Comparison of ENCODE assay signal across 29 cellular contexts in the genomic region with DNA sequence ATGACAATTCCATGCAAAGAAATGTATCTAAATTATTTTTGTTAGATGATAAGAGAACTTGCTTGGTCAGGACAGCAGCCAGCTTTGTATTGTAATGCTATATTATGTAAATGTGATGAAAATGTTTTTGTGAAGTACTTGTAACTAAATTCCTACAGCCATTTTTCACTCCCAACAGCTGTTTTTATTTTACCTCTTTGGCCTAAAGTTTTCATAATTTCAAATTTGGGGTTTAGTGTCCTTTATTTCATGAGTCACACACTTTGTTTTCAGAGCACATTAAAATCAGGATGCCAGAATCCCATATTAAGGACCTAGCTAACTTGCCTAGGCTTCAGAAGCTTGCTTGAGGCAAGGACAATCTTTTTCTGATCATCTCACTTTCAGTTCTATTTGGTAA.
DNase-seq lines count a peak whose midpoint lies in the region; ATAC-seq and TF ChIP-seq lines count a peak whose summit lies in the region.
"Had no signal": no experiment of that assay in that cellular context is flagged by ENCODE, and none has a peak within 500 bp of the region (broad histone marks: within the 10 kb centered on the region; RNA-seq: fewer than 3 reads in every experiment).

No MANE protein-coding gene starts in this region.

- H3K9ac ChIP-seq in mesenchymal stem cell (ENCODE audit: low read length) (peak overlapping the region; percentile 66), mammary epithelial cell (ENCODE audit: insufficient read depth, low read length) (no peak overlapping the region), Karpas-422 (ENCODE audit: low read length) (no peak overlapping the region)

- in situ Hi-C loops in mammary epithelial cell (cut with MboI; ENCODE audit: low sequenced_read_pairs in 2 of 2): no loop called here

- TF ChIP-seq CTCF in AG09319 (IDR thresholded peaks at IDR 0.05; ENCODE audit: low read depth, low read length) (no peak), thoracic aorta (IDR thresholded peaks at IDR 0.05) (no peak), mammary epithelial cell (conservative IDR thresholded peaks at IDR 0.05 in 1 of 2, IDR thresholded peaks at IDR 0.05 in 1 of 2; ENCODE audit: extremely low read depth in 1 of 2, insufficient read depth in 1 of 2, low read depth in 1 of 2, low read length in 2 of 2) (no peak)

- H2AK5ac ChIP-seq in mesenchymal stem cell (ENCODE audit: low read length, severe bottlenecking): no peak overlapping the region

- no peaks in the 10 kb centered on the region for H3K79me2 ChIP-seq in mammary epithelial cell (ENCODE audit: insufficient read depth, low read length)
- no peaks in the 10 kb centered on the region for H3K79me2 ChIP-seq in Karpas-422 (ENCODE audit: low read length)

- no peak overlapping the region for H2BK120ac ChIP-seq in mesenchymal stem cell (ENCODE audit: low read depth, low read length)

- no TSS peak for BruUV-seq in mammary epithelial cell (replicated peaks; lab: Mats Ljungman, UMichigan)

- peaks cover 0 to 6% of the 10 kb centered on the region in 2 donors for H3K4me1 Mint-ChIP-seq in stimulated activated naive B cell treated with anti-CD40 and anti-IgM and Interleukin-4, amounts not matched to agents 10 μg/mL and 1 μg/mL and 100 μg/mL, for 72 hours
- H3K4me1 Mint-ChIP-seq: CD14-positive monocyte; nephron progenitor cell; stimulated activated effector memory CD8-positive, alpha-beta T cell treated with anti-CD3 and anti-CD28 coated beads, Interleukin-12 subunit alpha, Interleukin-12 subunit beta, amount 100 ng/mL, for 72 hours had no signal

- H3K9me3 Mint-ChIP-seq in stimulated activated naive B cell treated with anti-CD40 and anti-IgM and Interleukin-4, amounts not matched to agents 10 μg/mL and 1 μg/mL and 100 μg/mL, for 72 hours: no peaks in the 10 kb centered on the region
- H3K9me3 Mint-ChIP-seq: activated naive CD8-positive, alpha-beta T cell treated with anti-CD3 and anti-CD28 coated beads, Interleukin-2, amount 10 ng/mL, durations not matched to agents 7 days and 5 days; nephron progenitor cell; stimulated activated effector memory CD8-positive, alpha-beta T cell treated with anti-CD3 and anti-CD28 coated beads, Interleukin-12 subunit alpha, Interleukin-12 subunit beta, amount 100 ng/mL, for 72 hours had no signal

- no peak for ATAC-seq in thoracic aorta (ENCODE audit: insufficient number of reproducible peaks, low FRiP score, low read depth)
- no peak for ATAC-seq in stimulated activated naive B cell treated with anti-CD40 and anti-IgM and Interleukin-4, amounts not matched to agents 10 μg/mL and 1 μg/mL and 100 μg/mL, for 72 hours (replicated peaks)
- ATAC-seq: HCT116; left ventricle myocardium superior; stimulated activated effector memory CD8-positive, alpha-beta T cell treated with anti-CD3 and anti-CD28 coated beads, Interleukin-12 subunit alpha, Interleukin-12 subunit beta, amount 100 ng/mL, for 72 hours had no signal

- H2AFZ ChIP-seq in mesenchymal stem cell (ENCODE audit: low read depth, low read length) (no peak overlapping the region), mammary epithelial cell (ENCODE audit: low read depth, low read length) (no peak overlapping the region), Karpas-422 (ENCODE audit: low read length) (no peak overlapping the region)

- H2BK15ac ChIP-seq in mesenchymal stem cell (ENCODE audit: low read depth, poor library complexity, severe bottlenecking): no peak overlapping the region

- H2BK12ac ChIP-seq in mesenchymal stem cell (ENCODE audit: low read length in 2 of 2): no peak overlapping the region

- intact Hi-C loops in mammary epithelial cell (cut with micrococcal nuclease): loop anchor here (5.0 kb wide), 1 partner anchor 64 kb away; a partner anchor contains a TSS

- H3K4me2 ChIP-seq in mesenchymal stem cell (ENCODE audit: low read length, poor library complexity, severe bottlenecking) (no peak overlapping the region), mammary epithelial cell (ENCODE audit: insufficient read depth, low read depth, low read length) (no peak overlapping the region), Karpas-422 (ENCODE audit: low read depth, low read length, poor library complexity, severe bottlenecking) (no peak overlapping the region)

- H3K4me3 ChIP-seq in mesenchymal stem cell (ENCODE audit: insufficient read depth in 1 of 2, low read depth in 1 of 2, low read length in 2 of 2) (peak overlapping the region in 1 of 2 experiments; percentile 16), thoracic aorta (no peak overlapping the region), mammary epithelial cell (replicated peaks in 1 of 3; ENCODE audit: insufficient read depth in 1 of 3, low read depth in 2 of 3, low read length in 3 of 3) (no peak overlapping the region), Karpas-422 (ENCODE audit: low read length) (no peak overlapping the region)
- H3K4me3 ChIP-seq: ovary had no signal

- no peaks in the 10 kb centered on the region for H3K79me1 ChIP-seq in mesenchymal stem cell (replicated peaks; ENCODE audit: low read length, poor library complexity, severe bottlenecking)

- no peak overlapping the region for H3K14ac ChIP-seq in mesenchymal stem cell (ENCODE audit: low read length in 2 of 2)

- H3K27me3 Mint-ChIP-seq in stimulated activated naive B cell treated with anti-CD40 and anti-IgM and Interleukin-4, amounts not matched to agents 10 μg/mL and 1 μg/mL and 100 μg/mL, for 72 hours: no peaks in the 10 kb centered on the region
- H3K27me3 Mint-ChIP-seq: activated naive CD8-positive, alpha-beta T cell treated with anti-CD3 and anti-CD28 coated beads, Interleukin-2, amount 10 ng/mL, durations not matched to agents 7 days and 5 days; activated T-cell treated with anti-CD3 and anti-CD28 coated beads, Interleukin-2, amount 50 U/mL, for 24 hours had no signal

- H4K8ac ChIP-seq in mesenchymal stem cell (ENCODE audit: low read length): no peak overlapping the region

- no peaks in the 10 kb centered on the region for H3K4me1 ChIP-seq in mesenchymal stem cell (ENCODE audit: control insufficient read depth, insufficient read depth, low read depth, low read length)
- H3K4me1 ChIP-seq in thoracic aorta (ENCODE audit: control insufficient read depth in 1 of 2, low read depth in 2 of 2): peaks cover 21 to 71% of the 10 kb centered on the region in 2 donors
- H3K4me1 ChIP-seq in mammary epithelial cell (ENCODE audit: insufficient read depth, low read length): no peaks in the 10 kb centered on the region
- no peaks in the 10 kb centered on the region for H3K4me1 ChIP-seq in Karpas-422 (ENCODE audit: low read length)

- H3K27ac Mint-ChIP-seq in stimulated activated naive B cell treated with anti-CD40 and anti-IgM and Interleukin-4, amounts not matched to agents 10 μg/mL and 1 μg/mL and 100 μg/mL, for 72 hours: no peak overlapping the region
- H3K27ac Mint-ChIP-seq: activated naive CD8-positive, alpha-beta T cell treated with anti-CD3 and anti-CD28 coated beads, Interleukin-2, amount 10 ng/mL, durations not matched to agents 7 days and 5 days; activated T-cell treated with anti-CD3 and anti-CD28 coated beads, Interleukin-2, amount 50 U/mL, for 24 hours; CD14-positive monocyte; nephron progenitor cell; stimulated activated effector memory CD8-positive, alpha-beta T cell treated with anti-CD3 and anti-CD28 coated beads, Interleukin-12 subunit alpha, Interleukin-12 subunit beta, amount 100 ng/mL, for 72 hours had no signal

- CTCF ChIA-PET in mammary epithelial cell (lab: Charles Lee; ENCODE audit: low non-redundant PET): no interaction called here

- H3K36me3 ChIP-seq in mesenchymal stem cell (ENCODE audit: control insufficient read depth in 1 of 2, insufficient read depth in 2 of 2, low read depth in 1 of 2, low read length in 2 of 2): peaks cover 9 to 55% of the 10 kb centered on the region in 2 experiments
- peaks cover 10% of the 10 kb centered on the region for H3K36me3 ChIP-seq in thoracic aorta
- peaks cover 22% of the 10 kb centered on the region for H3K36me3 ChIP-seq in mammary epithelial cell (ENCODE audit: insufficient read depth, low read length)
- H3K36me3 ChIP-seq in Karpas-422 (ENCODE audit: insufficient read depth, low read length): peaks cover 31% of the 10 kb centered on the region
- H3K36me3 ChIP-seq: ovary had no signal

- H3K9me2 ChIP-seq in Karpas-422 (replicated peaks; ENCODE audit: insufficient read depth, low read length): no peaks in the 10 kb centered on the region

- H3K23ac ChIP-seq in mesenchymal stem cell (ENCODE audit: low read length in 2 of 2): no peak overlapping the region

- DNase-seq in AG09319 (ENCODE audit: extremely low read depth, low read depth) (peak; percentile 56), LHCN-M2 (ENCODE audit: low read depth) (peak; percentile 39), mesenchymal stem cell (no peak), thoracic aorta (ENCODE audit: low spot score) (no peak), mammary epithelial cell (no peak), middle frontal gyrus (ENCODE audit: extremely low spot score, low spot score) (no peak), Karpas-422 (no peak)
- DNase-seq in stimulated activated naive B cell treated with anti-CD40 and anti-IgM and Interleukin-4, amounts not matched to agents 10 μg/mL and 1 μg/mL and 100 μg/mL, for 72 hours: no peak
- DNase-seq: ACHN; activated CD4-positive, alpha-beta T cell treated with anti-CD3 and anti-CD28 coated beads for 4 hours; activated gamma-delta T cell; activated naive CD8-positive, alpha-beta T cell treated with anti-CD3 and anti-CD28 coated beads, Interleukin-2, amount 10 ng/mL, durations not matched to agents 7 days and 5 days; activated T-cell treated with anti-CD3 and anti-CD28 coated beads, Interleukin-2, amount 50 U/mL, for 24 hours; Calu3; central memory CD4-positive, alpha-beta T cell; dermis blood vessel endothelial cell; DMS79 treated with DMSO at 0.1 percent for 48 hours; islet precursor cell; left ventricle myocardium superior; midbrain; NCI-H146; nephron progenitor cell; ovary; retina; stimulated activated CD4-positive, alpha-beta T cell treated with anti-CD3 and anti-CD28 coated beads, Interleukin-2, amount 100 ng/mL, for 48 hours had no signal

- H3K4me3 Mint-ChIP-seq in stimulated activated naive B cell treated with anti-CD40 and anti-IgM and Interleukin-4, amounts not matched to agents 10 μg/mL and 1 μg/mL and 100 μg/mL, for 72 hours: no peak overlapping the region
- H3K4me3 Mint-ChIP-seq: activated naive CD8-positive, alpha-beta T cell treated with anti-CD3 and anti-CD28 coated beads, Interleukin-2, amount 10 ng/mL, durations not matched to agents 7 days and 5 days; activated T-cell treated with anti-CD3 and anti-CD28 coated beads, Interleukin-2, amount 50 U/mL, for 24 hours; CD14-positive monocyte; nephron progenitor cell; stimulated activated effector memory CD8-positive, alpha-beta T cell treated with anti-CD3 and anti-CD28 coated beads, Interleukin-12 subunit alpha, Interleukin-12 subunit beta, amount 100 ng/mL, for 72 hours had no signal

- peaks cover 21 to 30% of the 10 kb centered on the region in 2 donors for H3K36me3 Mint-ChIP-seq in stimulated activated naive B cell treated with anti-CD40 and anti-IgM and Interleukin-4, amounts not matched to agents 10 μg/mL and 1 μg/mL and 100 μg/mL, for 72 hours

- no peak overlapping the region for H3K18ac ChIP-seq in mesenchymal stem cell (ENCODE audit: low read depth in 1 of 2, low read length in 2 of 2)

- no peaks in the 10 kb centered on the region for H3K27me3 ChIP-seq in mesenchymal stem cell (ENCODE audit: control insufficient read depth in 1 of 2, insufficient read depth in 1 of 2, low read length in 2 of 2)
- no peaks in the 10 kb centered on the region for H3K27me3 ChIP-seq in thoracic aorta (replicated peaks; ENCODE audit: insufficient read depth)
- H3K27me3 ChIP-seq in mammary epithelial cell (ENCODE audit: insufficient read depth, low read length): no peaks in the 10 kb centered on the region
- no peaks in the 10 kb centered on the region for H3K27me3 ChIP-seq in Karpas-422 (ENCODE audit: low read length)
- H3K27me3 ChIP-seq: ovary had no signal

- H3K9me3 ChIP-seq in mesenchymal stem cell (ENCODE audit: control insufficient read depth, low read length) (no peaks in the 10 kb centered on the region), thoracic aorta (no peaks in the 10 kb centered on the region), mammary epithelial cell (replicated peaks; ENCODE audit: insufficient read depth, low read length) (no peaks in the 10 kb centered on the region), Karpas-422 (ENCODE audit: low read length) (no peaks in the 10 kb centered on the region)
- H3K9me3 ChIP-seq: ovary had no signal

- no peak overlapping the region for H2BK5ac ChIP-seq in mesenchymal stem cell (ENCODE audit: low read depth, low read length, poor library complexity, severe bottlenecking)

- no peak overlapping the region for H3K4ac ChIP-seq in mesenchymal stem cell (ENCODE audit: low read depth in 1 of 2, low read length in 2 of 2)

- H3K27ac ChIP-seq in mesenchymal stem cell (ENCODE audit: low read length, poor library complexity, severe bottlenecking): no peak overlapping the region
- peak overlapping the region; percentile 73 to 94 for H3K27ac ChIP-seq in thoracic aorta
- H3K27ac ChIP-seq in mammary epithelial cell (ENCODE audit: insufficient read depth, low read depth, low read length): no peak overlapping the region
- no peak overlapping the region for H3K27ac ChIP-seq in Karpas-422 (ENCODE audit: low read length)
- H3K27ac ChIP-seq: HL-60, ovary had no signal

- H4K20me1 ChIP-seq in mammary epithelial cell (ENCODE audit: insufficient read depth, low read length): no peaks in the 10 kb centered on the region
- no peaks in the 10 kb centered on the region for H4K20me1 ChIP-seq in Karpas-422 (ENCODE audit: insufficient read depth, low read depth, low read length)

- no peak overlapping the region for H4K91ac ChIP-seq in mesenchymal stem cell (ENCODE audit: low read length)

- dilution Hi-C loops in mammary epithelial cell (cut with HindIII; ENCODE audit: low sequenced_read_pairs): no loop called here

Comparison
In these comparisons a context has a peak if more than half of its experiments do, and no peak if none do; other contexts are left out.
1. DNase-seq: peak in AG09319 (single experiment) and LHCN-M2 (single experiment); none in mesenchymal stem cell (single experiment), thoracic aorta (single experiment), mammary epithelial cell (single experiment), middle frontal gyrus (single experiment), Karpas-422 (single experiment) and stimulated activated naive B cell treated with anti-CD40 and anti-IgM and Interleukin-4, amounts not matched to agents 10 μg/mL and 1 μg/mL and 100 μg/mL, for 72 hours (single experiment).
2. H3K27ac ChIP-seq: peak in thoracic aorta (2 of 2); none in mesenchymal stem cell (single experiment), mammary epithelial cell (single experiment) and Karpas-422 (single experiment).